21 cellular contexts compared by ENCODE assay signal in genomic region chrX:27600686-27601085, GRCh38. TPM values are rescaled to one million over a fixed set of nuclear protein-coding genes. Genes with fewer than 3 reads are reported as not detected.
"Had no signal": no experiment of that assay in that cellular context is flagged by ENCODE, and none has a peak within 500 bp of the region (broad histone marks: within the 10 kb centered on the region; RNA-seq: fewer than 3 reads in every experiment).

No MANE protein-coding gene starts in this region.

- ATAC-seq: activated CD8-positive, alpha-beta T cell treated with anti-CD3 and anti-CD28 coated beads, Interleukin-2, amount 10 ng/mL, durations not matched to agents 7 days and 5 days; heart left ventricle; natural killer cell treated with Interleukin-12 subunit alpha and Interleukin-12 subunit beta and Interleukin-15 and Interleukin-18, amount 100 ng/mL, for 72 hours; stimulated activated naive CD8-positive, alpha-beta T cell treated with anti-CD3 and anti-CD28 coated beads, Interleukin-15, Interleukin-2, amounts not matched to agents 100 U/mL and 50 U/mL, for 24 hours; T-helper 17 cell; WTC11 had no signal

- H3K27ac Mint-ChIP-seq: activated CD8-positive, alpha-beta T cell treated with anti-CD3 and anti-CD28 coated beads, Interleukin-2, amount 10 ng/mL, durations not matched to agents 7 days and 5 days; activated T-helper 1 cell treated with anti-CD3 and anti-CD28 coated beads, Interleukin-12 subunit alpha, Interleukin-12 subunit beta, Interleukin-2, Interleukin-4 antibody, amounts not matched to agents 30 ng/mL and 10 ng/mL and 1 ng/mL, durations not matched to agents 14 hours and 24 hours and 36 hours; natural killer cell treated with Interleukin-12 subunit alpha and Interleukin-12 subunit beta and Interleukin-15 and Interleukin-18, amount 100 ng/mL, for 72 hours; T-helper 17 cell; type B pancreatic cell; WTC11 had no signal

- H3K4me1 ChIP-seq: heart left ventricle, left ventricle myocardium inferior, suprapubic skin had no signal

- H3K27ac ChIP-seq: coronary artery, heart left ventricle, left ventricle myocardium inferior, suprapubic skin had no signal

- DNase-seq: activated CD4-positive, alpha-beta T cell treated with anti-CD3 and anti-CD28 coated beads for 48 hours; activated CD8-positive, alpha-beta memory T cell treated with anti-CD3 and anti-CD28 coated beads, Interleukin-2, amount 50 U/mL, for 48 hours; activated CD8-positive, alpha-beta T cell treated with anti-CD3 and anti-CD28 coated beads, Interleukin-2, amount 10 ng/mL, durations not matched to agents 7 days and 5 days; activated naive CD4-positive, alpha-beta T cell; central memory CD4-positive, alpha-beta T cell; effector memory CD4-positive, alpha-beta T cell; foreskin melanocyte; heart left ventricle; left ventricle myocardium inferior; mesenchymal stem cell; occipital lobe; stimulated activated CD4-positive, alpha-beta T cell treated with anti-CD3 and anti-CD28 coated beads, Interleukin-12 subunit alpha, Interleukin-12 subunit beta, amount 100 ng/mL, for 4 hours; stimulated activated naive CD8-positive, alpha-beta T cell treated with anti-CD3 and anti-CD28 coated beads, Interleukin-15, Interleukin-2, amounts not matched to agents 100 U/mL and 50 U/mL, for 24 hours; T-helper 17 cell had no signal

- H3K27me3 ChIP-seq: heart left ventricle, suprapubic skin had no signal

- H3K4me3 ChIP-seq: coronary artery, heart left ventricle, left ventricle myocardium inferior, suprapubic skin had no signal

- H3K9me3 ChIP-seq: heart left ventricle, left ventricle myocardium inferior, suprapubic skin had no signal

- FAIRE-seq: keratinocyte had no signal

- H3K4me1 Mint-ChIP-seq: T-helper 17 cell, WTC11 had no signal

- H3K4me3 Mint-ChIP-seq: activated CD8-positive, alpha-beta T cell treated with anti-CD3 and anti-CD28 coated beads, Interleukin-2, amount 10 ng/mL, durations not matched to agents 7 days and 5 days; activated T-helper 1 cell treated with anti-CD3 and anti-CD28 coated beads, Interleukin-12 subunit alpha, Interleukin-12 subunit beta, Interleukin-2, Interleukin-4 antibody, amounts not matched to agents 30 ng/mL and 10 ng/mL and 1 ng/mL, durations not matched to agents 14 hours and 24 hours and 36 hours; natural killer cell treated with Interleukin-12 subunit alpha and Interleukin-12 subunit beta and Interleukin-15 and Interleukin-18, amount 100 ng/mL, for 72 hours; T-helper 17 cell; type B pancreatic cell; WTC11 had no signal

- H3K9me3 Mint-ChIP-seq: activated T-helper 1 cell treated with anti-CD3 and anti-CD28 coated beads, Interleukin-12 subunit alpha, Interleukin-12 subunit beta, Interleukin-2, Interleukin-4 antibody, amounts not matched to agents 30 ng/mL and 10 ng/mL and 1 ng/mL, durations not matched to agents 14 hours and 24 hours and 36 hours; natural killer cell treated with Interleukin-12 subunit alpha and Interleukin-12 subunit beta and Interleukin-15 and Interleukin-18, amount 100 ng/mL, for 72 hours; type B pancreatic cell; WTC11 had no signal

- H3K36me3 Mint-ChIP-seq: natural killer cell treated with Interleukin-12 subunit alpha and Interleukin-12 subunit beta and Interleukin-15 and Interleukin-18, amount 100 ng/mL, for 72 hours; type B pancreatic cell; WTC11 had no signal

- H3K27me3 Mint-ChIP-seq: natural killer cell treated with Interleukin-12 subunit alpha and Interleukin-12 subunit beta and Interleukin-15 and Interleukin-18, amount 100 ng/mL, for 72 hours; T-helper 17 cell; type B pancreatic cell had no signal

- H3K36me3 ChIP-seq: heart left ventricle, left ventricle myocardium inferior, suprapubic skin had no signal

RNA-seq across cellular contexts. Expression of gene DCAF8L2, which starts 10.5 kb away (rescaled TPM):
- total RNA-seq: activated CD8-positive, alpha-beta T cell treated with anti-CD3 and anti-CD28 coated beads, Interleukin-2, amount 10 ng/mL, durations not matched to agents 7 days and 5 days; activated T-helper 1 cell treated with anti-CD3 and anti-CD28 coated beads, Interleukin-12 subunit alpha, Interleukin-12 subunit beta, Interleukin-2, Interleukin-4 antibody, amounts not matched to agents 30 ng/mL and 10 ng/mL and 1 ng/mL, durations not matched to agents 14 hours and 24 hours and 36 hours; heart left ventricle; left ventricle myocardium inferior; natural killer cell treated with Interleukin-12 subunit alpha and Interleukin-12 subunit beta and Interleukin-15 and Interleukin-18, amount 100 ng/mL, for 72 hours; occipital lobe; suprapubic skin; T-helper 17 cell; WTC11 had no signal
